In genomic region chr10:9339702-9340101, GRCh38 we compare ENCODE assay signal across 21 cellular contexts.
"Had no signal": no experiment of that assay in that cellular context is flagged by ENCODE, and none has a peak within 500 bp of the region (broad histone marks: within the 10 kb centered on the region; RNA-seq: fewer than 3 reads in every experiment).

No MANE protein-coding gene starts in this region.

- H3K27ac ChIP-seq: body of pancreas, foreskin keratinocyte, hepatocyte, left lung, neutrophil, pancreas, psoas muscle, right atrium auricular region, stomach, uterus had no signal

- H3K27me3 ChIP-seq: body of pancreas, foreskin keratinocyte, hepatocyte, left lung, neutrophil, pancreas, right atrium auricular region, stomach, uterus had no signal

- H3K9me3 ChIP-seq: body of pancreas, left lung, neutrophil, pancreas, psoas muscle, right atrium auricular region, stomach, uterus had no signal

- H3K4me2 ChIP-seq: hepatocyte had no signal

- DNase-seq: activated CD4-positive, alpha-beta memory T cell treated with anti-CD3 and anti-CD28 coated beads for 36 hours; activated CD4-positive, alpha-beta T cell treated with anti-CD3 and anti-CD28 coated beads for 48 hours; activated effector memory CD4-positive, alpha-beta T cell treated with anti-CD3 and anti-CD28 coated beads, Interleukin-2, amount 50 U/mL, for 16 hours; activated T-cell treated with anti-CD3 and anti-CD28 coated beads for 4 hours; anterior cingulate cortex; body of pancreas; effector CD4-positive, alpha-beta T cell; foreskin keratinocyte; kidney glomerular epithelial cell; left lung; pancreas; psoas muscle; stimulated activated CD4-positive, alpha-beta T cell treated with anti-CD3 and anti-CD28 coated beads, Interleukin-12 subunit alpha, Interleukin-12 subunit beta, amount 100 ng/mL, for 4 hours; stomach; T-helper 1 cell; T-helper 9 cell; trophoblast cell; uterus had no signal

- H3K79me2 ChIP-seq: hepatocyte had no signal

- H3K36me3 ChIP-seq: left lung, neutrophil, pancreas, right atrium auricular region, stomach, uterus had no signal

- H3K4me3 ChIP-seq: body of pancreas, hepatocyte, left lung, pancreas, psoas muscle, right atrium auricular region, stomach, uterus had no signal

- H2AFZ ChIP-seq: hepatocyte had no signal

- H3K4me1 ChIP-seq: body of pancreas, foreskin keratinocyte, left lung, pancreas, psoas muscle, right atrium auricular region, uterus had no signal
